ENCODE assay signal across 1 cellular context in the genomic region with DNA sequence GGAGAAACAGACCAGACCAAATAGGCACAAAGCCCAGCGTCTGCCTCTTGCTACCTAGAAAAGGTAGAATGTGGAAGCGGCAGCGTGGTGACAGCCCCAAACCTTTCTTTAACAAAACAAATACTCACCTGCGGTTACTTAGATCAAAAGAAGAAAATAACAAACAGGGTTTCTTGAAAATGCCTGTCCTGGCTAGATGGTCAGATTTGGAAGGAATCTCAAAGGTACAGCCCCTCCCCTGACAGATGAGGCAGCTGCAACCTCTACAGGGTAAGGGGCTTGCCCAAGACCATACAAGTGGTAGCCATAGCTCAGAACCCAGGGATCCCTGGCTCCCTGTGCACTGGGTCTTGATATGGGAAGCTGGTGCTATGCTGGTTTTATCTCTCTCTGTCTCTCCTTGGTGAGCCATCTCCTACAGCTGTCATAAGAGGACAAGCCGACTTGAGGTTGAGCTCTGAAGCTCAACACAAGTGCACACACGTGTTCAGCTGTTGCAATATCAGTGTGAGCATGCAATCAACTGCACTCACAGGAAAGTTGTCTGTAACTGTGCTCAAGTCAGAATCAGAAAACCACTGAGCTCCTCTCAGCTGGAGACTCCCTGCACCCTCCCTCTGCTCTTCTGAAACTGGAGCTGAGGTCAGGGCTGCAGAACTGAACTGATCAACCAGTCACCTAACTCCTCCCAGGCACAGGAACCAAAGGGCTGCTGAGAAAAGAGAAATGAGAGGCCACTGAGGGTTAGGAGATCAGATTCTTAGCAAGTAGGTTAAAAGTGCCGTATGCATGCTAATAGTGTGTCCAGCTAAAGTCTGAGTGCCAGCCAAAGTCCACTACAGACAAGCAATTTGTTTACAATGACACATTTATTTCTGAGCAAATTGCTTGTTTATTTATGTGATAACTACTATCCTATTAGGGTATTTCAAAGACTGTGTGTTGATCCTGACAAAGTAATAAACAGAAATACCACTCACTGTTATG.
TF ChIP-seq lines count a peak whose summit lies in the region.

No MANE protein-coding gene starts in this region.

TF ChIP-seq in HepG2, 621 proteins besides CTCF, POLR2A, EP300 and RAD21 (continued from another document and continues in another):
- TF ChIP-seq, protein P1, sequence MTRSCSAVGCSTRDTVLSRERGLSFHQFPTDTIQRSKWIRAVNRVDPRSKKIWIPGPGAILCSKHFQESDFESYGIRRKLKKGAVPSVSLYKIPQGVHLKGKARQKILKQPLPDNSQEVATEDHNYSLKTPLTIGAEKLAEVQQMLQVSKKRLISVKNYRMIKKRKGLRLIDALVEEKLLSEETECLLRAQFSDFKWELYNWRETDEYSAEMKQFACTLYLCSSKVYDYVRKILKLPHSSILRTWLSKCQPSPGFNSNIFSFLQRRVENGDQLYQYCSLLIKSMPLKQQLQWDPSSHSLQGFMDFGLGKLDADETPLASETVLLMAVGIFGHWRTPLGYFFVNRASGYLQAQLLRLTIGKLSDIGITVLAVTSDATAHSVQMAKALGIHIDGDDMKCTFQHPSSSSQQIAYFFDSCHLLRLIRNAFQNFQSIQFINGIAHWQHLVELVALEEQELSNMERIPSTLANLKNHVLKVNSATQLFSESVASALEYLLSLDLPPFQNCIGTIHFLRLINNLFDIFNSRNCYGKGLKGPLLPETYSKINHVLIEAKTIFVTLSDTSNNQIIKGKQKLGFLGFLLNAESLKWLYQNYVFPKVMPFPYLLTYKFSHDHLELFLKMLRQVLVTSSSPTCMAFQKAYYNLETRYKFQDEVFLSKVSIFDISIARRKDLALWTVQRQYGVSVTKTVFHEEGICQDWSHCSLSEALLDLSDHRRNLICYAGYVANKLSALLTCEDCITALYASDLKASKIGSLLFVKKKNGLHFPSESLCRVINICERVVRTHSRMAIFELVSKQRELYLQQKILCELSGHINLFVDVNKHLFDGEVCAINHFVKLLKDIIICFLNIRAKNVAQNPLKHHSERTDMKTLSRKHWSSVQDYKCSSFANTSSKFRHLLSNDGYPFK (CRISPR knock-in tag; IDR thresholded peaks at IDR 0.05; ENCODE audit: borderline replicate concordance) = no peak; the same call in 1 of the 2 replicates
- TF ChIP-seq PHF21A (CRISPR knock-in tag; IDR thresholded peaks at IDR 0.05) (peak; percentile 52; the same call in 1 of the 2 replicates), ZSCAN20 (CRISPR knock-in tag; IDR thresholded peaks at IDR 0.05; ENCODE audit: borderline replicate concordance) (no peak), DNMT3B (CRISPR knock-in tag; conservative IDR thresholded peaks at IDR 0.05) (no peak), SOX5 (CRISPR knock-in tag; IDR thresholded peaks at IDR 0.05; ENCODE audit: borderline replicate concordance) (peak; percentile 42; the same call in 1 of the 2 replicates), ZNF660 (CRISPR knock-in tag; IDR thresholded peaks at IDR 0.05; ENCODE audit: borderline replicate concordance, low read depth) (no peak), MIXL1 (CRISPR knock-in tag; IDR thresholded peaks at IDR 0.05) (peak; percentile 70; the same call in 1 of the 2 replicates), ETV6 (CRISPR knock-in tag; conservative IDR thresholded peaks at IDR 0.05) (no peak), ADNP (CRISPR knock-in tag; IDR thresholded peaks at IDR 0.05) (no peak), ZNF782 (CRISPR knock-in tag; IDR thresholded peaks at IDR 0.05; ENCODE audit: borderline replicate concordance) (no peak; the same call in 1 of the 2 replicates), FOXP1 (IDR thresholded peaks at IDR 0.05) (peak; percentile 86), FOXP1 (CRISPR knock-in tag; IDR thresholded peaks at IDR 0.05) (peak; percentile 78), ZBTB3 (CRISPR knock-in tag; IDR thresholded peaks at IDR 0.05; ENCODE audit: borderline replicate concordance, low read depth) (no peak), RARG (CRISPR knock-in tag; IDR thresholded peaks at IDR 0.05; ENCODE audit: low read depth) (no peak), SKI (IDR thresholded peaks at IDR 0.05; ENCODE audit: partially characterized antibody) (peak; percentile 57), RARA (CRISPR knock-in tag; IDR thresholded peaks at IDR 0.05) (peak; percentile 68), ZSCAN9 (CRISPR knock-in tag; IDR thresholded peaks at IDR 0.05; ENCODE audit: borderline replicate concordance) (no peak), DNMT1 (CRISPR knock-in tag; IDR thresholded peaks at IDR 0.05) (no peak), ZNF441 (CRISPR knock-in tag; IDR thresholded peaks at IDR 0.05; ENCODE audit: borderline replicate concordance) (no peak), NR1H2 (CRISPR knock-in tag; IDR thresholded peaks at IDR 0.05; ENCODE audit: borderline replicate concordance, low read depth) (no peak), ZNF839 (CRISPR knock-in tag; IDR thresholded peaks at IDR 0.05; ENCODE audit: borderline replicate concordance) (no peak), FLYWCH1 (CRISPR knock-in tag; IDR thresholded peaks at IDR 0.05) (peak; percentile 64; the same call in 1 of the 2 replicates), NFYC (CRISPR knock-in tag; IDR thresholded peaks at IDR 0.05) (no peak), CC2D1A (CRISPR knock-in tag; IDR thresholded peaks at IDR 0.05) (no peak), KDM3A (CRISPR knock-in tag; IDR thresholded peaks at IDR 0.05; ENCODE audit: low read depth) (0 out of 2 replicates have a peak, but pooled peaks have one; percentile 86), ASH2L (IDR thresholded peaks at IDR 0.05; ENCODE audit: insufficient read length, low read depth, low read length) (peak; percentile 61), SOX6 (IDR thresholded peaks at IDR 0.05) (no peak), SOX6 (CRISPR knock-in tag; IDR thresholded peaks at IDR 0.05) (peak; percentile 70; the same call in 1 of the 2 replicates), ZFP36 (IDR thresholded peaks at IDR 0.05; ENCODE audit: borderline replicate concordance, low read depth, low read length, partially characterized antibody) (no peak), HDAC2 (CRISPR knock-in tag; IDR thresholded peaks at IDR 0.05) (0 out of 2 replicates have a peak, but pooled peaks have one; percentile 23), TOPORS (CRISPR knock-in tag; IDR thresholded peaks at IDR 0.05) (peak; percentile 57; the same call in 1 of the 2 replicates), SETDB1 (CRISPR knock-in tag; IDR thresholded peaks at IDR 0.05; ENCODE audit: borderline replicate concordance) (no peak), CCAR2 (optimal IDR thresholded peaks at IDR 0.05; ENCODE audit: low read depth, low read length) (no peak), ZMYM2 (CRISPR knock-in tag; IDR thresholded peaks at IDR 0.05) (no peak), NFIC (IDR thresholded peaks at IDR 0.05; ENCODE audit: low read length) (no peak), ZNF670 (CRISPR knock-in tag; IDR thresholded peaks at IDR 0.05; ENCODE audit: borderline replicate concordance) (no peak), HNRNPLL (IDR thresholded peaks at IDR 0.05; ENCODE audit: low read depth, low read length, poor library complexity, severe bottlenecking) (no peak), EHMT2 (IDR thresholded peaks at IDR 0.05; ENCODE audit: borderline replicate concordance, low read depth, low read length) (no peak), REXO4 (CRISPR knock-in tag; IDR thresholded peaks at IDR 0.05; ENCODE audit: borderline replicate concordance) (no peak), RXRB (CRISPR knock-in tag; IDR thresholded peaks at IDR 0.05; ENCODE audit: borderline replicate concordance) (peak; percentile 83), HOXA5 (CRISPR knock-in tag; IDR thresholded peaks at IDR 0.05) (no peak), TMF1 (CRISPR knock-in tag; IDR thresholded peaks at IDR 0.05; ENCODE audit: low read depth) (no peak), NR3C1 (CRISPR knock-in tag; IDR thresholded peaks at IDR 0.05) (no peak), KDM4B (CRISPR knock-in tag; IDR thresholded peaks at IDR 0.05) (0 out of 2 replicates have a peak, but pooled peaks have one; percentile 19), ZNF713 (CRISPR knock-in tag; IDR thresholded peaks at IDR 0.05) (no peak), CBX1 (IDR thresholded peaks at IDR 0.05; ENCODE audit: low read depth) (no peak)
- TF ChIP-seq, protein P2, sequence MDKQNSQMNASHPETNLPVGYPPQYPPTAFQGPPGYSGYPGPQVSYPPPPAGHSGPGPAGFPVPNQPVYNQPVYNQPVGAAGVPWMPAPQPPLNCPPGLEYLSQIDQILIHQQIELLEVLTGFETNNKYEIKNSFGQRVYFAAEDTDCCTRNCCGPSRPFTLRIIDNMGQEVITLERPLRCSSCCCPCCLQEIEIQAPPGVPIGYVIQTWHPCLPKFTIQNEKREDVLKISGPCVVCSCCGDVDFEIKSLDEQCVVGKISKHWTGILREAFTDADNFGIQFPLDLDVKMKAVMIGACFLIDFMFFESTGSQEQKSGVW (CRISPR knock-in tag; IDR thresholded peaks at IDR 0.05; ENCODE audit: borderline replicate concordance) = no peak
- TF ChIP-seq, protein P3, sequence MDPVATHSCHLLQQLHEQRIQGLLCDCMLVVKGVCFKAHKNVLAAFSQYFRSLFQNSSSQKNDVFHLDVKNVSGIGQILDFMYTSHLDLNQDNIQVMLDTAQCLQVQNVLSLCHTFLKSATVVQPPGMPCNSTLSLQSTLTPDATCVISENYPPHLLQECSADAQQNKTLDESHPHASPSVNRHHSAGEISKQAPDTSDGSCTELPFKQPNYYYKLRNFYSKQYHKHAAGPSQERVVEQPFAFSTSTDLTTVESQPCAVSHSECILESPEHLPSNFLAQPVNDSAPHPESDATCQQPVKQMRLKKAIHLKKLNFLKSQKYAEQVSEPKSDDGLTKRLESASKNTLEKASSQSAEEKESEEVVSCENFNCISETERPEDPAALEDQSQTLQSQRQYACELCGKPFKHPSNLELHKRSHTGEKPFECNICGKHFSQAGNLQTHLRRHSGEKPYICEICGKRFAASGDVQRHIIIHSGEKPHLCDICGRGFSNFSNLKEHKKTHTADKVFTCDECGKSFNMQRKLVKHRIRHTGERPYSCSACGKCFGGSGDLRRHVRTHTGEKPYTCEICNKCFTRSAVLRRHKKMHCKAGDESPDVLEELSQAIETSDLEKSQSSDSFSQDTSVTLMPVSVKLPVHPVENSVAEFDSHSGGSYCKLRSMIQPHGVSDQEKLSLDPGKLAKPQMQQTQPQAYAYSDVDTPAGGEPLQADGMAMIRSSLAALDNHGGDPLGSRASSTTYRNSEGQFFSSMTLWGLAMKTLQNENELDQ (CRISPR knock-in tag; IDR thresholded peaks at IDR 0.05; ENCODE audit: borderline replicate concordance) = no peak
- TF ChIP-seq, protein P4, sequence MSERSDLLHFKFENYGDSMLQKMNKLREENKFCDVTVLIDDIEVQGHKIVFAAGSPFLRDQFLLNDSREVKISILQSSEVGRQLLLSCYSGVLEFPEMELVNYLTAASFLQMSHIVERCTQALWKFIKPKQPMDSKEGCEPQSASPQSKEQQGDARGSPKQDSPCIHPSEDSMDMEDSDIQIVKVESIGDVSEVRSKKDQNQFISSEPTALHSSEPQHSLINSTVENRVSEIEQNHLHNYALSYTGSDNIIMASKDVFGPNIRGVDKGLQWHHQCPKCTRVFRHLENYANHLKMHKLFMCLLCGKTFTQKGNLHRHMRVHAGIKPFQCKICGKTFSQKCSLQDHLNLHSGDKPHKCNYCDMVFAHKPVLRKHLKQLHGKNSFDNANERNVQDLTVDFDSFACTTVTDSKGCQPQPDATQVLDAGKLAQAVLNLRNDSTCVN (CRISPR knock-in tag; IDR thresholded peaks at IDR 0.05; ENCODE audit: borderline replicate concordance) = 0 out of 2 replicates have a peak, but pooled peaks have one; percentile 32
- TF ChIP-seq, protein P5, sequence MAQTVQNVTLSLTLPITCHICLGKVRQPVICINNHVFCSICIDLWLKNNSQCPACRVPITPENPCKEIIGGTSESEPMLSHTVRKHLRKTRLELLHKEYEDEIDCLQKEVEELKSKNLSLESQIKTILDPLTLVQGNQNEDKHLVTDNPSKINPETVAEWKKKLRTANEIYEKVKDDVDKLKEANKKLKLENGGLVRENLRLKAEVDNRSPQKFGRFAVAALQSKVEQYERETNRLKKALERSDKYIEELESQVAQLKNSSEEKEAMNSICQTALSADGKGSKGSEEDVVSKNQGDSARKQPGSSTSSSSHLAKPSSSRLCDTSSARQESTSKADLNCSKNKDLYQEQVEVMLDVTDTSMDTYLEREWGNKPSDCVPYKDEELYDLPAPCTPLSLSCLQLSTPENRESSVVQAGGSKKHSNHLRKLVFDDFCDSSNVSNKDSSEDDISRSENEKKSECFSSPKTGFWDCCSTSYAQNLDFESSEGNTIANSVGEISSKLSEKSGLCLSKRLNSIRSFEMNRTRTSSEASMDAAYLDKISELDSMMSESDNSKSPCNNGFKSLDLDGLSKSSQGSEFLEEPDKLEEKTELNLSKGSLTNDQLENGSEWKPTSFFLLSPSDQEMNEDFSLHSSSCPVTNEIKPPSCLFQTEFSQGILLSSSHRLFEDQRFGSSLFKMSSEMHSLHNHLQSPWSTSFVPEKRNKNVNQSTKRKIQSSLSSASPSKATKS (CRISPR knock-in tag; IDR thresholded peaks at IDR 0.05) = no peak
- TF ChIP-seq, protein P6, sequence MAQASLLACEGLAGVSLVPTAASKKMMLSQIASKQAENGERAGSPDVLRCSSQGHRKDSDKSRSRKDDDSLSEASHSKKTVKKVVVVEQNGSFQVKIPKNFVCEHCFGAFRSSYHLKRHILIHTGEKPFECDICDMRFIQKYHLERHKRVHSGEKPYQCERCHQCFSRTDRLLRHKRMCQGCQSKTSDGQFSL (CRISPR knock-in tag; IDR thresholded peaks at IDR 0.05) = no peak
- TF ChIP-seq, protein P7, sequence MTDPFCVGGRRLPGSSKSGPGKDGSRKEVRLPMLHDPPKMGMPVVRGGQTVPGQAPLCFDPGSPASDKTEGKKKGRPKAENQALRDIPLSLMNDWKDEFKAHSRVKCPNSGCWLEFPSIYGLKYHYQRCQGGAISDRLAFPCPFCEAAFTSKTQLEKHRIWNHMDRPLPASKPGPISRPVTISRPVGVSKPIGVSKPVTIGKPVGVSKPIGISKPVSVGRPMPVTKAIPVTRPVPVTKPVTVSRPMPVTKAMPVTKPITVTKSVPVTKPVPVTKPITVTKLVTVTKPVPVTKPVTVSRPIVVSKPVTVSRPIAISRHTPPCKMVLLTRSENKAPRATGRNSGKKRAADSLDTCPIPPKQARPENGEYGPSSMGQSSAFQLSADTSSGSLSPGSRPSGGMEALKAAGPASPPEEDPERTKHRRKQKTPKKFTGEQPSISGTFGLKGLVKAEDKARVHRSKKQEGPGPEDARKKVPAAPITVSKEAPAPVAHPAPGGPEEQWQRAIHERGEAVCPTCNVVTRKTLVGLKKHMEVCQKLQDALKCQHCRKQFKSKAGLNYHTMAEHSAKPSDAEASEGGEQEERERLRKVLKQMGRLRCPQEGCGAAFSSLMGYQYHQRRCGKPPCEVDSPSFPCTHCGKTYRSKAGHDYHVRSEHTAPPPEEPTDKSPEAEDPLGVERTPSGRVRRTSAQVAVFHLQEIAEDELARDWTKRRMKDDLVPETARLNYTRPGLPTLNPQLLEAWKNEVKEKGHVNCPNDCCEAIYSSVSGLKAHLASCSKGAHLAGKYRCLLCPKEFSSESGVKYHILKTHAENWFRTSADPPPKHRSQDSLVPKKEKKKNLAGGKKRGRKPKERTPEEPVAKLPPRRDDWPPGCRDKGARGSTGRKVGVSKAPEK (CRISPR knock-in tag; IDR thresholded peaks at IDR 0.05; ENCODE audit: borderline replicate concordance) = 0 out of 2 replicates have a peak, but pooled peaks have one; percentile 33
- TF ChIP-seq, protein P8, sequence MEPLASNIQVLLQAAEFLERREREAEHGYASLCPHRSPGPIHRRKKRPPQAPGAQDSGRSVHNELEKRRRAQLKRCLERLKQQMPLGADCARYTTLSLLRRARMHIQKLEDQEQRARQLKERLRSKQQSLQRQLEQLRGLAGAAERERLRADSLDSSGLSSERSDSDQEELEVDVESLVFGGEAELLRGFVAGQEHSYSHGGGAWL (CRISPR knock-in tag; IDR thresholded peaks at IDR 0.05) = no peak
- TF ChIP-seq, protein P9, sequence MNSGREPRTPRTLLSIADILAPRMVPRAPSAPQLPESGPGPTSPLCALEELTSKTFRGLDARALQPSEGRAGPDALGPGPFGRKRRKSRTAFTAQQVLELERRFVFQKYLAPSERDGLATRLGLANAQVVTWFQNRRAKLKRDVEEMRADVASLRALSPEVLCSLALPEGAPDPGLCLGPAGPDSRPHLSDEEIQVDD (CRISPR knock-in tag; IDR thresholded peaks at IDR 0.05; ENCODE audit: borderline replicate concordance) = no peak
